ENCODE assay signal across 1 cellular context in genomic region chr1:214281030-214281901, GRCh38.
TF ChIP-seq lines count a peak whose summit lies in the region.

Gene SMYD2 (plus strand): TSS chr1:214281159. CDS start chr1:214281255, 96 bp downstream.

TF ChIP-seq in K562, 482 proteins besides CTCF, POLR2A, EP300 and RAD21 (continued from another document and continues in another):
- peak; percentile 27 for TF ChIP-seq U2AF1 (optimal IDR thresholded peaks at IDR 0.05; ENCODE audit: low read depth, low read length)
- no peak for TF ChIP-seq TEAD2 (tag; IDR thresholded peaks at IDR 0.05)
- 0 out of 2 replicates have a peak, but pooled peaks have one; percentile 40 for TF ChIP-seq ZBTB9 (CRISPR knock-in tag; IDR thresholded peaks at IDR 0.05)
- TF ChIP-seq DNMT1 (IDR thresholded peaks at IDR 0.05), result no peak
- no peak; the same call in 1 of the 2 replicates for TF ChIP-seq HMGXB4 (CRISPR knock-in tag; IDR thresholded peaks at IDR 0.05)
- TF ChIP-seq E2F5 (CRISPR knock-in tag; IDR thresholded peaks at IDR 0.05), result no peak
- peak; percentile 90 for TF ChIP-seq ARID4B (CRISPR knock-in tag; IDR thresholded peaks at IDR 0.05)
- no peak for TF ChIP-seq ZNF121 (CRISPR knock-in tag; conservative IDR thresholded peaks at IDR 0.05)
- peak; percentile 76 for TF ChIP-seq CCNT2 (IDR thresholded peaks at IDR 0.05; ENCODE audit: borderline replicate concordance, extremely low read depth, insufficient read length, low read depth, low read length)
- TF ChIP-seq CGGBP1 (CRISPR knock-in tag; IDR thresholded peaks at IDR 0.05), result peak; percentile 85; the same call in 1 of the 2 replicates
- no peak for TF ChIP-seq MAFK (IDR thresholded peaks at IDR 0.05; ENCODE audit: low read length)
- TF ChIP-seq TFAP4 (CRISPR knock-in tag; IDR thresholded peaks at IDR 0.05; ENCODE audit: borderline replicate concordance), result 0 out of 2 replicates have a peak, but pooled peaks have one; percentile 11
- TF ChIP-seq CSDE1 (IDR thresholded peaks at IDR 0.05), result no peak
- no peak for TF ChIP-seq ZNF134 (CRISPR knock-in tag; conservative IDR thresholded peaks at IDR 0.05)
- TF ChIP-seq NCOR1 (IDR thresholded peaks at IDR 0.05), result peak; percentile 23; the same call in 1 of the 2 replicates
- peak; percentile 77 for TF ChIP-seq BHLHE40 (IDR thresholded peaks at IDR 0.05; ENCODE audit: low read length)
- no peak for TF ChIP-seq GTF2A2 (tag; IDR thresholded peaks at IDR 0.05)
- TF ChIP-seq FOXK2 (conservative IDR thresholded peaks at IDR 0.05 in 1 of 2, IDR thresholded peaks at IDR 0.05 in 1 of 2; ENCODE audit: low read depth in 2 of 2), result 0 out of 4 replicates have a peak, but pooled peaks of 1 of the 2 experiments have one; percentile 11
- TF ChIP-seq ZNF431 (CRISPR knock-in tag; IDR thresholded peaks at IDR 0.05), result 0 out of 2 replicates have a peak, but pooled peaks have one; percentile 28
- TF ChIP-seq ZFP30 (CRISPR knock-in tag; IDR thresholded peaks at IDR 0.05; ENCODE audit: borderline replicate concordance), result no peak
- peak; percentile 72; the same call in 1 of the 2 replicates for TF ChIP-seq E2F1 (CRISPR knock-in tag; IDR thresholded peaks at IDR 0.05)
- TF ChIP-seq MXI1 (IDR thresholded peaks at IDR 0.05; ENCODE audit: low read depth, low read length), result peak; percentile 85
- TF ChIP-seq MAX (CRISPR knock-in tag; IDR thresholded peaks at IDR 0.05), result peak; percentile 96
- TF ChIP-seq CTBP1 (IDR thresholded peaks at IDR 0.05; ENCODE audit: borderline replicate concordance), result peak; percentile 91
- TF ChIP-seq SRF (CRISPR knock-in tag; IDR thresholded peaks at IDR 0.05), result 0 out of 4 replicates have a peak, but pooled peaks of 1 of the 2 experiments have one; percentile 33
- 0 out of 2 replicates have a peak, but pooled peaks have one; percentile 23 for TF ChIP-seq ERF (CRISPR knock-in tag; IDR thresholded peaks at IDR 0.05)
- TF ChIP-seq ZNF280A (IDR thresholded peaks at IDR 0.05; ENCODE audit: low read depth, partially characterized antibody), result no peak
- TF ChIP-seq TAF1 (IDR thresholded peaks at IDR 0.05; ENCODE audit: control insufficient read depth, extremely low read depth, insufficient read depth, low read length, severe bottlenecking), result peak; percentile 42
- TF ChIP-seq PKNOX1 (IDR thresholded peaks at IDR 0.05), result no peak
- TF ChIP-seq MITF (IDR thresholded peaks at IDR 0.05), result no peak
- TF ChIP-seq ZNF696 (CRISPR knock-in tag; conservative IDR thresholded peaks at IDR 0.05), result no peak
- TF ChIP-seq KLF1 (tag; IDR thresholded peaks at IDR 0.05), result peak; percentile 53; the same call in 1 of the 2 replicates
- peak; percentile 88 for TF ChIP-seq RBFOX2 (IDR thresholded peaks at IDR 0.05; ENCODE audit: low read depth, low read length)
- TF ChIP-seq POLR3A (IDR thresholded peaks at IDR 0.05; ENCODE audit: borderline replicate concordance, extremely low read depth, insufficient read depth, insufficient read length), result no peak
- TF ChIP-seq THAP12 (CRISPR knock-in tag; IDR thresholded peaks at IDR 0.05), result peak; percentile 31; the same call in 1 of the 2 replicates
- peak; percentile 72 for TF ChIP-seq FUS (optimal IDR thresholded peaks at IDR 0.05; ENCODE audit: low read depth, low read length)
- TF ChIP-seq CHCHD3 (CRISPR knock-in tag; IDR thresholded peaks at IDR 0.05), result no peak
- TF ChIP-seq GABPA (tag; conservative IDR thresholded peaks at IDR 0.05; ENCODE audit: low read depth), result peak; percentile 87
- TF ChIP-seq SNRNP70 (optimal IDR thresholded peaks at IDR 0.05; ENCODE audit: low read depth, low read length), result no peak
